Comparison of ENCODE assay signal across 1 cellular context in the genomic region with DNA sequence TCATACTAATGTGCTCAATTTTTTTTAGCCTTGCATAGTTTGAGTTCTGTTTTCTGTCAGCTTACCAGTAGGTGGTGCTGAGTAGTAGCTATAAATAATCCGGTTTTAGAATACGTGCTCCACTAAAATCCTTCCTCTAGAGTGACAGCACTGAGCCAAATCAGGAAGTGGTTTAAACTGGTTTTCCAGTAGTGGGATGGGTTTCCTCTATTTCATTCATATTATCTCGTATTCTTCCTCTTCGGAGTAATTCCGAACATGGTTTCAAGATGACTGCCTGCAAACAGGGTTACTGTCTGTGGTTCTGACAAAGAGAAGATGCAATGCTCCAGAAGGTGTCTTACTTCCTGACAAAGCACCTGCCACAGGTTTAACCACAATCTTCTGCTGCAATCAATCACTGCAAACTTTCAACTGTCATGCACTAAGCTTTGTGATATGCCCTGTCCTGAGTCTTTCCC.
A peak's percentile ranks its signal among the peaks of the same experiment; 100 is the strongest.
TF ChIP-seq lines count a peak whose summit lies in the region.

No MANE protein-coding gene starts in this region.

TF ChIP-seq in GM12878, 131 proteins besides CTCF, POLR2A, EP300 and RAD21 (continued from another document and continues in another):
- TF ChIP-seq, protein P1, sequence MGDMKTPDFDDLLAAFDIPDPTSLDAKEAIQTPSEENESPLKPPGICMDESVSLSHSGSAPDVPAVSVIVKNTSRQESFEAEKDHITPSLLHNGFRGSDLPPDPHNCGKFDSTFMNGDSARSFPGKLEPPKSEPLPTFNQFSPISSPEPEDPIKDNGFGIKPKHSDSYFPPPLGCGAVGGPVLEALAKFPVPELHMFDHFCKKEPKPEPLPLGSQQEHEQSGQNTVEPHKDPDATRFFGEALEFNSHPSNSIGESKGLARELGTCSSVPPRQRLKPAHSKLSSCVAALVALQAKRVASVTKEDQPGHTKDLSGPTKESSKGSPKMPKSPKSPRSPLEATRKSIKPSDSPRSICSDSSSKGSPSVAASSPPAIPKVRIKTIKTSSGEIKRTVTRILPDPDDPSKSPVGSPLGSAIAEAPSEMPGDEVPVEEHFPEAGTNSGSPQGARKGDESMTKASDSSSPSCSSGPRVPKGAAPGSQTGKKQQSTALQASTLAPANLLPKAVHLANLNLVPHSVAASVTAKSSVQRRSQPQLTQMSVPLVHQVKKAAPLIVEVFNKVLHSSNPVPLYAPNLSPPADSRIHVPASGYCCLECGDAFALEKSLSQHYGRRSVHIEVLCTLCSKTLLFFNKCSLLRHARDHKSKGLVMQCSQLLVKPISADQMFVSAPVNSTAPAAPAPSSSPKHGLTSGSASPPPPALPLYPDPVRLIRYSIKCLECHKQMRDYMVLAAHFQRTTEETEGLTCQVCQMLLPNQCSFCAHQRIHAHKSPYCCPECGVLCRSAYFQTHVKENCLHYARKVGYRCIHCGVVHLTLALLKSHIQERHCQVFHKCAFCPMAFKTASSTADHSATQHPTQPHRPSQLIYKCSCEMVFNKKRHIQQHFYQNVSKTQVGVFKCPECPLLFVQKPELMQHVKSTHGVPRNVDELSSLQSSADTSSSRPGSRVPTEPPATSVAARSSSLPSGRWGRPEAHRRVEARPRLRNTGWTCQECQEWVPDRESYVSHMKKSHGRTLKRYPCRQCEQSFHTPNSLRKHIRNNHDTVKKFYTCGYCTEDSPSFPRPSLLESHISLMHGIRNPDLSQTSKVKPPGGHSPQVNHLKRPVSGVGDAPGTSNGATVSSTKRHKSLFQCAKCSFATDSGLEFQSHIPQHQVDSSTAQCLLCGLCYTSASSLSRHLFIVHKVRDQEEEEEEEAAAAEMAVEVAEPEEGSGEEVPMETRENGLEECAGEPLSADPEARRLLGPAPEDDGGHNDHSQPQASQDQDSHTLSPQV (IDR thresholded peaks at IDR 0.05), result no peak
- TF ChIP-seq CEBPB (IDR thresholded peaks at IDR 0.05; ENCODE audit: borderline replicate concordance in 1 of 2, low read depth in 2 of 2, low read length in 2 of 2) (0 out of 4 replicates have a peak, but pooled peaks of 1 of the 2 experiments have one; percentile 36), ZSCAN29 (IDR thresholded peaks at IDR 0.05) (peak; percentile 91), ZBED1 (IDR thresholded peaks at IDR 0.05; ENCODE audit: borderline replicate concordance) (no peak), HDGF (IDR thresholded peaks at IDR 0.05) (no peak), SREBF2 (IDR thresholded peaks at IDR 0.05; ENCODE audit: low read length) (no peak), JUNB (IDR thresholded peaks at IDR 0.05) (peak; percentile 74), RUNX3 (IDR thresholded peaks at IDR 0.05; ENCODE audit: low read length) (peak; percentile 90), CHD2 (IDR thresholded peaks at IDR 0.05; ENCODE audit: borderline replicate concordance, low read depth, low read length) (no peak), FOXK2 (IDR thresholded peaks at IDR 0.05) (no peak), NR2C1 (IDR thresholded peaks at IDR 0.05) (no peak), TBL1XR1 (IDR thresholded peaks at IDR 0.05; ENCODE audit: low read depth, low read length) (no peak), LARP7 (IDR thresholded peaks at IDR 0.05) (no peak), NR2F1 (conservative IDR thresholded peaks at IDR 0.05) (no peak), YY1 (IDR thresholded peaks at IDR 0.05; ENCODE audit: low read depth, low read length) (no peak), FOXM1 (IDR thresholded peaks at IDR 0.05; ENCODE audit: low read depth, low read length) (no peak), FOS (IDR thresholded peaks at IDR 0.05; ENCODE audit: borderline replicate concordance, extremely low read depth, insufficient read length) (no peak), STAT3 (IDR thresholded peaks at IDR 0.05; ENCODE audit: low read depth, low read length) (no peak), MXI1 (IDR thresholded peaks at IDR 0.05; ENCODE audit: low read depth, low read length) (no peak)
- TF ChIP-seq, protein P2, sequence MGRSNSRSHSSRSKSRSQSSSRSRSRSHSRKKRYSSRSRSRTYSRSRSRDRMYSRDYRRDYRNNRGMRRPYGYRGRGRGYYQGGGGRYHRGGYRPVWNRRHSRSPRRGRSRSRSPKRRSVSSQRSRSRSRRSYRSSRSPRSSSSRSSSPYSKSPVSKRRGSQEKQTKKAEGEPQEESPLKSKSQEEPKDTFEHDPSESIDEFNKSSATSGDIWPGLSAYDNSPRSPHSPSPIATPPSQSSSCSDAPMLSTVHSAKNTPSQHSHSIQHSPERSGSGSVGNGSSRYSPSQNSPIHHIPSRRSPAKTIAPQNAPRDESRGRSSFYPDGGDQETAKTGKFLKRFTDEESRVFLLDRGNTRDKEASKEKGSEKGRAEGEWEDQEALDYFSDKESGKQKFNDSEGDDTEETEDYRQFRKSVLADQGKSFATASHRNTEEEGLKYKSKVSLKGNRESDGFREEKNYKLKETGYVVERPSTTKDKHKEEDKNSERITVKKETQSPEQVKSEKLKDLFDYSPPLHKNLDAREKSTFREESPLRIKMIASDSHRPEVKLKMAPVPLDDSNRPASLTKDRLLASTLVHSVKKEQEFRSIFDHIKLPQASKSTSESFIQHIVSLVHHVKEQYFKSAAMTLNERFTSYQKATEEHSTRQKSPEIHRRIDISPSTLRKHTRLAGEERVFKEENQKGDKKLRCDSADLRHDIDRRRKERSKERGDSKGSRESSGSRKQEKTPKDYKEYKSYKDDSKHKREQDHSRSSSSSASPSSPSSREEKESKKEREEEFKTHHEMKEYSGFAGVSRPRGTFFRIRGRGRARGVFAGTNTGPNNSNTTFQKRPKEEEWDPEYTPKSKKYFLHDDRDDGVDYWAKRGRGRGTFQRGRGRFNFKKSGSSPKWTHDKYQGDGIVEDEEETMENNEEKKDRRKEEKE (IDR thresholded peaks at IDR 0.05), result no peak
- TF ChIP-seq, protein P3, sequence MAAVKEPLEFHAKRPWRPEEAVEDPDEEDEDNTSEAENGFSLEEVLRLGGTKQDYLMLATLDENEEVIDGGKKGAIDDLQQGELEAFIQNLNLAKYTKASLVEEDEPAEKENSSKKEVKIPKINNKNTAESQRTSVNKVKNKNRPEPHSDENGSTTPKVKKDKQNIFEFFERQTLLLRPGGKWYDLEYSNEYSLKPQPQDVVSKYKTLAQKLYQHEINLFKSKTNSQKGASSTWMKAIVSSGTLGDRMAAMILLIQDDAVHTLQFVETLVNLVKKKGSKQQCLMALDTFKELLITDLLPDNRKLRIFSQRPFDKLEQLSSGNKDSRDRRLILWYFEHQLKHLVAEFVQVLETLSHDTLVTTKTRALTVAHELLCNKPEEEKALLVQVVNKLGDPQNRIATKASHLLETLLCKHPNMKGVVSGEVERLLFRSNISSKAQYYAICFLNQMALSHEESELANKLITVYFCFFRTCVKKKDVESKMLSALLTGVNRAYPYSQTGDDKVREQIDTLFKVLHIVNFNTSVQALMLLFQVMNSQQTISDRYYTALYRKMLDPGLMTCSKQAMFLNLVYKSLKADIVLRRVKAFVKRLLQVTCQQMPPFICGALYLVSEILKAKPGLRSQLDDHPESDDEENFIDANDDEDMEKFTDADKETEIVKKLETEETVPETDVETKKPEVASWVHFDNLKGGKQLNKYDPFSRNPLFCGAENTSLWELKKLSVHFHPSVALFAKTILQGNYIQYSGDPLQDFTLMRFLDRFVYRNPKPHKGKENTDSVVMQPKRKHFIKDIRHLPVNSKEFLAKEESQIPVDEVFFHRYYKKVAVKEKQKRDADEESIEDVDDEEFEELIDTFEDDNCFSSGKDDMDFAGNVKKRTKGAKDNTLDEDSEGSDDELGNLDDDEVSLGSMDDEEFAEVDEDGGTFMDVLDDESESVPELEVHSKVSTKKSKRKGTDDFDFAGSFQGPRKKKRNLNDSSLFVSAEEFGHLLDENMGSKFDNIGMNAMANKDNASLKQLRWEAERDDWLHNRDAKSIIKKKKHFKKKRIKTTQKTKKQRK (IDR thresholded peaks at IDR 0.05; ENCODE audit: low read depth, low read length), result no peak
- TF ChIP-seq, protein P4, sequence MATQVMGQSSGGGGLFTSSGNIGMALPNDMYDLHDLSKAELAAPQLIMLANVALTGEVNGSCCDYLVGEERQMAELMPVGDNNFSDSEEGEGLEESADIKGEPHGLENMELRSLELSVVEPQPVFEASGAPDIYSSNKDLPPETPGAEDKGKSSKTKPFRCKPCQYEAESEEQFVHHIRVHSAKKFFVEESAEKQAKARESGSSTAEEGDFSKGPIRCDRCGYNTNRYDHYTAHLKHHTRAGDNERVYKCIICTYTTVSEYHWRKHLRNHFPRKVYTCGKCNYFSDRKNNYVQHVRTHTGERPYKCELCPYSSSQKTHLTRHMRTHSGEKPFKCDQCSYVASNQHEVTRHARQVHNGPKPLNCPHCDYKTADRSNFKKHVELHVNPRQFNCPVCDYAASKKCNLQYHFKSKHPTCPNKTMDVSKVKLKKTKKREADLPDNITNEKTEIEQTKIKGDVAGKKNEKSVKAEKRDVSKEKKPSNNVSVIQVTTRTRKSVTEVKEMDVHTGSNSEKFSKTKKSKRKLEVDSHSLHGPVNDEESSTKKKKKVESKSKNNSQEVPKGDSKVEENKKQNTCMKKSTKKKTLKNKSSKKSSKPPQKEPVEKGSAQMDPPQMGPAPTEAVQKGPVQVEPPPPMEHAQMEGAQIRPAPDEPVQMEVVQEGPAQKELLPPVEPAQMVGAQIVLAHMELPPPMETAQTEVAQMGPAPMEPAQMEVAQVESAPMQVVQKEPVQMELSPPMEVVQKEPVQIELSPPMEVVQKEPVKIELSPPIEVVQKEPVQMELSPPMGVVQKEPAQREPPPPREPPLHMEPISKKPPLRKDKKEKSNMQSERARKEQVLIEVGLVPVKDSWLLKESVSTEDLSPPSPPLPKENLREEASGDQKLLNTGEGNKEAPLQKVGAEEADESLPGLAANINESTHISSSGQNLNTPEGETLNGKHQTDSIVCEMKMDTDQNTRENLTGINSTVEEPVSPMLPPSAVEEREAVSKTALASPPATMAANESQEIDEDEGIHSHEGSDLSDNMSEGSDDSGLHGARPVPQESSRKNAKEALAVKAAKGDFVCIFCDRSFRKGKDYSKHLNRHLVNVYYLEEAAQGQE (IDR thresholded peaks at IDR 0.05; ENCODE audit: low read depth, low read length), result no peak
- TF ChIP-seq, protein P5, sequence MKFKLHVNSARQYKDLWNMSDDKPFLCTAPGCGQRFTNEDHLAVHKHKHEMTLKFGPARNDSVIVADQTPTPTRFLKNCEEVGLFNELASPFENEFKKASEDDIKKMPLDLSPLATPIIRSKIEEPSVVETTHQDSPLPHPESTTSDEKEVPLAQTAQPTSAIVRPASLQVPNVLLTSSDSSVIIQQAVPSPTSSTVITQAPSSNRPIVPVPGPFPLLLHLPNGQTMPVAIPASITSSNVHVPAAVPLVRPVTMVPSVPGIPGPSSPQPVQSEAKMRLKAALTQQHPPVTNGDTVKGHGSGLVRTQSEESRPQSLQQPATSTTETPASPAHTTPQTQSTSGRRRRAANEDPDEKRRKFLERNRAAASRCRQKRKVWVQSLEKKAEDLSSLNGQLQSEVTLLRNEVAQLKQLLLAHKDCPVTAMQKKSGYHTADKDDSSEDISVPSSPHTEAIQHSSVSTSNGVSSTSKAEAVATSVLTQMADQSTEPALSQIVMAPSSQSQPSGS (IDR thresholded peaks at IDR 0.05; ENCODE audit: low read length), result 0 out of 2 replicates have a peak, but pooled peaks have one; percentile 38
- TF ChIP-seq, protein P6, sequence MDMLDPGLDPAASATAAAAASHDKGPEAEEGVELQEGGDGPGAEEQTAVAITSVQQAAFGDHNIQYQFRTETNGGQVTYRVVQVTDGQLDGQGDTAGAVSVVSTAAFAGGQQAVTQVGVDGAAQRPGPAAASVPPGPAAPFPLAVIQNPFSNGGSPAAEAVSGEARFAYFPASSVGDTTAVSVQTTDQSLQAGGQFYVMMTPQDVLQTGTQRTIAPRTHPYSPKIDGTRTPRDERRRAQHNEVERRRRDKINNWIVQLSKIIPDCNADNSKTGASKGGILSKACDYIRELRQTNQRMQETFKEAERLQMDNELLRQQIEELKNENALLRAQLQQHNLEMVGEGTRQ (IDR thresholded peaks at IDR 0.05; ENCODE audit: borderline replicate concordance, low read depth, low read length), result no peak
- TF ChIP-seq, protein P7, sequence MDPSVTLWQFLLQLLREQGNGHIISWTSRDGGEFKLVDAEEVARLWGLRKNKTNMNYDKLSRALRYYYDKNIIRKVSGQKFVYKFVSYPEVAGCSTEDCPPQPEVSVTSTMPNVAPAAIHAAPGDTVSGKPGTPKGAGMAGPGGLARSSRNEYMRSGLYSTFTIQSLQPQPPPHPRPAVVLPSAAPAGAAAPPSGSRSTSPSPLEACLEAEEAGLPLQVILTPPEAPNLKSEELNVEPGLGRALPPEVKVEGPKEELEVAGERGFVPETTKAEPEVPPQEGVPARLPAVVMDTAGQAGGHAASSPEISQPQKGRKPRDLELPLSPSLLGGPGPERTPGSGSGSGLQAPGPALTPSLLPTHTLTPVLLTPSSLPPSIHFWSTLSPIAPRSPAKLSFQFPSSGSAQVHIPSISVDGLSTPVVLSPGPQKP (IDR thresholded peaks at IDR 0.05; ENCODE audit: low read depth, low read length), result no peak
- TF ChIP-seq, protein P8, sequence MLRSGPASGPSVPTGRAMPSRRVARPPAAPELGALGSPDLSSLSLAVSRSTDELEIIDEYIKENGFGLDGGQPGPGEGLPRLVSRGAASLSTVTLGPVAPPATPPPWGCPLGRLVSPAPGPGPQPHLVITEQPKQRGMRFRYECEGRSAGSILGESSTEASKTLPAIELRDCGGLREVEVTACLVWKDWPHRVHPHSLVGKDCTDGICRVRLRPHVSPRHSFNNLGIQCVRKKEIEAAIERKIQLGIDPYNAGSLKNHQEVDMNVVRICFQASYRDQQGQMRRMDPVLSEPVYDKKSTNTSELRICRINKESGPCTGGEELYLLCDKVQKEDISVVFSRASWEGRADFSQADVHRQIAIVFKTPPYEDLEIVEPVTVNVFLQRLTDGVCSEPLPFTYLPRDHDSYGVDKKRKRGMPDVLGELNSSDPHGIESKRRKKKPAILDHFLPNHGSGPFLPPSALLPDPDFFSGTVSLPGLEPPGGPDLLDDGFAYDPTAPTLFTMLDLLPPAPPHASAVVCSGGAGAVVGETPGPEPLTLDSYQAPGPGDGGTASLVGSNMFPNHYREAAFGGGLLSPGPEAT (IDR thresholded peaks at IDR 0.05; ENCODE audit: low read depth), result peak; percentile 44; the same call in 1 of the 2 replicates
- TF ChIP-seq, protein P9, sequence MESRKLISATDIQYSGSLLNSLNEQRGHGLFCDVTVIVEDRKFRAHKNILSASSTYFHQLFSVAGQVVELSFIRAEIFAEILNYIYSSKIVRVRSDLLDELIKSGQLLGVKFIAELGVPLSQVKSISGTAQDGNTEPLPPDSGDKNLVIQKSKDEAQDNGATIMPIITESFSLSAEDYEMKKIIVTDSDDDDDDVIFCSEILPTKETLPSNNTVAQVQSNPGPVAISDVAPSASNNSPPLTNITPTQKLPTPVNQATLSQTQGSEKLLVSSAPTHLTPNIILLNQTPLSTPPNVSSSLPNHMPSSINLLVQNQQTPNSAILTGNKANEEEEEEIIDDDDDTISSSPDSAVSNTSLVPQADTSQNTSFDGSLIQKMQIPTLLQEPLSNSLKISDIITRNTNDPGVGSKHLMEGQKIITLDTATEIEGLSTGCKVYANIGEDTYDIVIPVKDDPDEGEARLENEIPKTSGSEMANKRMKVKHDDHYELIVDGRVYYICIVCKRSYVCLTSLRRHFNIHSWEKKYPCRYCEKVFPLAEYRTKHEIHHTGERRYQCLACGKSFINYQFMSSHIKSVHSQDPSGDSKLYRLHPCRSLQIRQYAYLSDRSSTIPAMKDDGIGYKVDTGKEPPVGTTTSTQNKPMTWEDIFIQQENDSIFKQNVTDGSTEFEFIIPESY (IDR thresholded peaks at IDR 0.05), result no peak
- TF ChIP-seq, protein P10, sequence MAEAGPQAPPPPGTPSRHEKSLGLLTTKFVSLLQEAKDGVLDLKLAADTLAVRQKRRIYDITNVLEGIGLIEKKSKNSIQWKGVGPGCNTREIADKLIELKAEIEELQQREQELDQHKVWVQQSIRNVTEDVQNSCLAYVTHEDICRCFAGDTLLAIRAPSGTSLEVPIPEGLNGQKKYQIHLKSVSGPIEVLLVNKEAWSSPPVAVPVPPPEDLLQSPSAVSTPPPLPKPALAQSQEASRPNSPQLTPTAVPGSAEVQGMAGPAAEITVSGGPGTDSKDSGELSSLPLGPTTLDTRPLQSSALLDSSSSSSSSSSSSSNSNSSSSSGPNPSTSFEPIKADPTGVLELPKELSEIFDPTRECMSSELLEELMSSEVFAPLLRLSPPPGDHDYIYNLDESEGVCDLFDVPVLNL (IDR thresholded peaks at IDR 0.05; ENCODE audit: low read depth, low read length), result no peak
